ENCODE assay signal across 8 cellular contexts in genomic region chr17:43338886-43339516, GRCh38. TPM values are rescaled to one million over a fixed set of nuclear protein-coding genes. Genes with fewer than 3 reads are reported as not detected.
DNase-seq lines count a peak whose midpoint lies in the region; ATAC-seq and TF ChIP-seq lines count a peak whose summit lies in the region.

No MANE protein-coding gene starts in this region.

- H3K9ac ChIP-seq in Karpas-422 (ENCODE audit: low read length) = no peak overlapping the region

- H3K36me3 Mint-ChIP-seq in CD8-positive, alpha-beta T cell = no peaks in the 10 kb centered on the region

- no peak overlapping the region for H3K27ac Mint-ChIP-seq in CD8-positive, alpha-beta T cell

- H3K27me3 Mint-ChIP-seq in CD8-positive, alpha-beta T cell (ENCODE audit: low read depth) = no peaks in the 10 kb centered on the region

- H3K4me3 Mint-ChIP-seq in CD8-positive, alpha-beta T cell = no peak overlapping the region

- H3K4me2 ChIP-seq in Karpas-422 (ENCODE audit: low read depth, low read length, poor library complexity, severe bottlenecking) = no peak overlapping the region

- peaks cover 8% of the 10 kb centered on the region for H3K4me1 Mint-ChIP-seq in CD8-positive, alpha-beta T cell (ENCODE audit: low read depth)

- no peak overlapping the region for H2AFZ ChIP-seq in Karpas-422 (ENCODE audit: low read length)

- H3K9me3 ChIP-seq in CD8-positive, alpha-beta T cell (ENCODE audit: low read length) = no peaks in the 10 kb centered on the region
- no peaks in the 10 kb centered on the region for H3K9me3 ChIP-seq in Karpas-422 (ENCODE audit: low read length)

- POLR2A ChIA-PET in CD8-positive, alpha-beta T cell (lab: Charles Lee) = interaction anchor here (0.5 to 1.4 kb wide), 5 partner anchors 22 to 407 kb away, joined by 3 to 12 read pairs (median 4); partner anchors contain the start of genes RPL27 and TMEM106A

- H3K27ac ChIP-seq in CD8-positive, alpha-beta T cell (ENCODE audit: low read depth, low read length) = no peak overlapping the region
- no peak overlapping the region for H3K27ac ChIP-seq in Karpas-422 (ENCODE audit: low read length)

- no peaks in the 10 kb centered on the region for H3K9me2 ChIP-seq in Karpas-422 (replicated peaks; ENCODE audit: insufficient read depth, low read length)

- peaks cover 6% of the 10 kb centered on the region for H3K4me1 ChIP-seq in CD8-positive, alpha-beta T cell (ENCODE audit: insufficient read depth, low read length)
- H3K4me1 ChIP-seq in Karpas-422 (ENCODE audit: low read length) = peaks cover 4% of the 10 kb centered on the region

- no peak overlapping the region for H3K4me3 ChIP-seq in CD8-positive, alpha-beta T cell (ENCODE audit: low read depth, low read length)
- no peak overlapping the region for H3K4me3 ChIP-seq in Karpas-422 (ENCODE audit: low read length)

- peak; percentile 32 to 78 (median 62) for DNase-seq in CD8-positive, alpha-beta T cell
- DNase-seq in Karpas-422 (peak; percentile 85), RPMI7951 (ENCODE audit: low read depth) (peak; percentile 68), Right ventricle myocardium superior (peak; percentile 83), retina (peak; percentile 80)
- DNase-seq in activated naive CD4-positive, alpha-beta T cell treated with Interleukin-2 at 50 U/mL for 16 hours = peak; percentile 70

- no peaks in the 10 kb centered on the region for H3K27me3 ChIP-seq in CD8-positive, alpha-beta T cell (ENCODE audit: insufficient read depth, low read length)
- no peaks in the 10 kb centered on the region for H3K27me3 ChIP-seq in Karpas-422 (ENCODE audit: low read length)

- intact Hi-C loops in CD8-positive, alpha-beta T cell (cut with DNase I, micrococcal nuclease) = loop anchor here (1.0 to 5.0 kb wide), 6 partner anchors 50 to 497 kb away; partner anchors contain the start of genes IFI35 (in 2 of the 2), AOC2 (in 1 of the 2), NBR1 (in 1 of the 2) and VAT1 (in 1 of the 2)
- intact Hi-C loops in Right ventricle myocardium superior (cut with DNase I) = no loop called here

- no peaks in the 10 kb centered on the region for H3K9me3 Mint-ChIP-seq in CD8-positive, alpha-beta T cell

- peak; percentile 69 for TF ChIP-seq CTCF in CD8-positive, alpha-beta T cell (IDR thresholded peaks at IDR 0.05)

- no peaks in the 10 kb centered on the region for H3K79me2 ChIP-seq in Karpas-422 (ENCODE audit: low read length)

- no peaks in the 10 kb centered on the region for H4K20me1 ChIP-seq in Karpas-422 (ENCODE audit: insufficient read depth, low read depth, low read length)

- CTCF ChIA-PET in CD8-positive, alpha-beta T cell (lab: Charles Lee) = interaction anchor here (0.7 to 9.5 kb wide), 10 partner anchors 14 to 500 kb away, joined by 3 to 182 read pairs (median 4); partner anchors contain the start of genes ARL4D and DHX8

- ATAC-seq in CD8-positive, alpha-beta T cell = peak; percentile 36
- no peak for ATAC-seq in Right ventricle myocardium superior (ENCODE audit: poor library complexity)
- ATAC-seq in HG02759 (IDR thresholded peaks at IDR 0.05; ENCODE audit: unreplicated experiment) = no peak
- ATAC-seq in GM21423 (IDR thresholded peaks at IDR 0.05; ENCODE audit: unreplicated experiment) = no peak

- no peaks in the 10 kb centered on the region for H3K36me3 ChIP-seq in CD8-positive, alpha-beta T cell (ENCODE audit: insufficient read depth, low read length)
- no peaks in the 10 kb centered on the region for H3K36me3 ChIP-seq in Karpas-422 (ENCODE audit: insufficient read depth, low read length)

RNA-seq across cellular contexts. Expression of gene ARL4D, which starts 59.8 kb away (rescaled TPM):
- total RNA-seq in CD8-positive, alpha-beta T cell = 1 to 10 TPM; 2.9 to 4.1 TPM
- total RNA-seq in Karpas-422 (2014; rRNA removed; shearing (Covaris generic); ENCODE audit: low replicate concordance) = not detected in 2 replicates
- 16.3 and 22.0 TPM in 2 replicates for total RNA-seq in RPMI7951 (2014; rRNA removed; shearing (Covaris generic))
- 7.0 TPM for total RNA-seq in Right ventricle myocardium superior
